ENCODE assay signal across 5 cellular contexts in genomic region chr4:20997886-20998285, GRCh38.
"Had no signal": no experiment of that assay in that cellular context is flagged by ENCODE, and none has a peak within 500 bp of the region (broad histone marks: within the 10 kb centered on the region; RNA-seq: fewer than 3 reads in every experiment).

No MANE protein-coding gene starts in this region.

- H3K4me3 Mint-ChIP-seq: IgD-negative memory B cell had no signal

- H3K27me3 Mint-ChIP-seq: IgD-negative memory B cell had no signal

- H3K4me3 ChIP-seq: K562 had no signal

- DNase-seq: IMR-90 had no signal

- H3K4me1 Mint-ChIP-seq: IgD-negative memory B cell had no signal

- H3K27ac Mint-ChIP-seq: IgD-negative memory B cell had no signal

- ATAC-seq: HepG2, K562 had no signal

- H3K27ac ChIP-seq: HL-60 had no signal
